Comparison of ENCODE assay signal across 33 cellular contexts in the genomic region with DNA sequence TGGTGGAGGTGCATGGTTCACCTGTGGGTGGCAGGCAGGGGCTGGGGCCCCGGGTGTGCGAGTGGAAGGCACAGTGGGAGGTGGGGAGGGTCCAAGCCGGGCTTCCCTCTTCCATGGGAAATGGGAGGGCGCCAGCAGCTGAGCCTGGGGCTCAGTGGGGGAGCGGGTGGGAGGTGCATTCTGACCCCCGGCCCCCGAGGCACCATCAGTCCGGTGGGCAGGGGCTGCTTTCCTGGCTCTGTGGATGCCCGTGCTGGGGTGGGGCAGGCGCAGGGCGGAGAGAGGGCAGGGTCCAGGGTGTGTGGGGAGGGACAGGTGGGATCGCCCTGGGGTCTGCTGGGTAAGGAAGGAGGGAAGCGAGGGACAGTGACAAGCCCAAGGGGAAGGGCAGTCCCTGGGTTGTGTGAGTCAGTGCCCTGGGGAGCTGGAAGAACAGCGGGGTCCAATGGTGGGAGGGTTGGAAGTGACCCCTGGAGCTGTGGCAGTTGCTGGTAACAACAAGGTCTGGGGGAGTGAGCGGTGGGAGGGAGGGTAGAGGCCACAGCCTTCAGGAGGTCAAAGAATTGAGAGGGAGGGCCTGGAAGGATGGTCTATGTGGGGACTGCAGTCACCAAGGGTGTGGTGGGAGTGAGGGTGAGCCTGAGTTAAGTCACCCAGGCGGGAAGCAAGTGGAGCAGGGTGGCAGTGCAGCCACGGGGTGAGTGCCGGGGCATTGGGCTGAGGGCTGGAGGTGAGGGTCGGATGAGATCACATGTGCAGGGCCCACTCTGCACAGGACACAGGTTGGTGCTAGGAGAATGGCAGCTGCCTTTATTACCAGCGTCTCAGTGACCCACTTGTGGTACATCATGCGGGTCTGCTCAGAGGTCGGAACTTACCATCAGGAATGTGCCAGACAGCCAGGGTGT. TPM values are rescaled to one million over a fixed set of nuclear protein-coding genes. Genes with fewer than 3 reads are reported as not detected.
"Had no signal": no experiment of that assay in that cellular context is flagged by ENCODE, and none has a peak within 500 bp of the region (broad histone marks: within the 10 kb centered on the region; RNA-seq: fewer than 3 reads in every experiment).

No MANE protein-coding gene starts in this region.

- H3K4me1 Mint-ChIP-seq: activated naive CD4-positive, alpha-beta T cell treated with anti-CD3 and anti-CD28 coated beads, Interleukin-2, amount 10 ng/mL, durations not matched to agents 7 days and 5 days; activated naive CD8-positive, alpha-beta T cell treated with anti-CD3 and anti-CD28 coated beads, Interleukin-2, amount 10 ng/mL, durations not matched to agents 7 days and 5 days; immature natural killer cell had no signal

- ATAC-seq: activated CD4-positive, CD25-positive, alpha-beta regulatory T cell treated with anti-CD3 and anti-CD28 coated beads, Interleukin-2, amount 50 U/mL, for 24 hours; foreskin keratinocyte; heart left ventricle; naive thymus-derived CD4-positive, alpha-beta T cell; psoas muscle had no signal

- H3K36me3 Mint-ChIP-seq: activated naive CD4-positive, alpha-beta T cell treated with anti-CD3 and anti-CD28 coated beads, Interleukin-2, amount 10 ng/mL, durations not matched to agents 7 days and 5 days; activated naive CD8-positive, alpha-beta T cell treated with anti-CD3 and anti-CD28 coated beads, Interleukin-2, amount 10 ng/mL, durations not matched to agents 7 days and 5 days; immature natural killer cell; naive thymus-derived CD4-positive, alpha-beta T cell had no signal

- H3K27ac Mint-ChIP-seq: activated naive CD4-positive, alpha-beta T cell treated with anti-CD3 and anti-CD28 coated beads, Interleukin-2, amount 10 ng/mL, durations not matched to agents 7 days and 5 days; activated naive CD8-positive, alpha-beta T cell treated with anti-CD3 and anti-CD28 coated beads, Interleukin-2, amount 10 ng/mL, durations not matched to agents 7 days and 5 days; activated T-helper 1 cell treated with anti-CD3 and anti-CD28 coated beads, Interleukin-12 subunit alpha, Interleukin-12 subunit beta, Interleukin-2, Interleukin-4 antibody, amounts not matched to agents 30 ng/mL and 10 ng/mL and 1 ng/mL, durations not matched to agents 14 hours and 24 hours and 36 hours; stimulated activated naive CD8-positive, alpha-beta T cell treated with anti-CD3 and anti-CD28 coated beads, Interleukin-15, Interleukin-2, amounts not matched to agents 100 ng/mL and 50 ng/mL, for 24 hours; T-helper 2 cell treated with Interferon-gamma antibody and Interleukin-4, amounts not matched to agents 5 μg/mL and 100 μg/mL, for 36 hours had no signal

- DNase-seq: activated CD4-positive, alpha-beta T cell treated with anti-CD3 and anti-CD28 coated beads for 48 hours; activated CD4-positive, alpha-beta T cell treated with anti-CD3 and anti-CD28 coated beads, Interleukin-2, amount 50 U/mL, for 48 hours; activated CD8-positive, alpha-beta memory T cell treated with anti-CD3 and anti-CD28 coated beads, Interleukin-2, amount 50 U/mL, for 4 hours; activated effector memory CD4-positive, alpha-beta T cell treated with anti-CD3 and anti-CD28 coated beads, Interleukin-2, amount 50 U/mL, for 16 hours; activated naive CD4-positive, alpha-beta T cell treated with anti-CD3 and anti-CD28 coated beads, Interleukin-2, amount 10 ng/mL, durations not matched to agents 7 days and 5 days; activated naive CD8-positive, alpha-beta T cell treated with anti-CD3 and anti-CD28 coated beads, Interleukin-2, amount 10 ng/mL, durations not matched to agents 7 days and 5 days; activated T-cell treated with anti-CD3 and anti-CD28 coated beads, Interleukin-2, amount 50 U/mL, for 1 hour; brain microvascular endothelial cell; central memory CD4-positive, alpha-beta T cell; dermis blood vessel endothelial cell; effector CD4-positive, alpha-beta T cell; foreskin keratinocyte; heart left ventricle; hypothalamus; immature natural killer cell; kidney; midbrain; naive thymus-derived CD4-positive, alpha-beta T cell; nucleus accumbens; stimulated activated CD4-positive, alpha-beta T cell treated with anti-CD3 and anti-CD28 coated beads, Interleukin-15, amount 100 ng/mL, for 24 hours; stimulated activated CD4-positive, alpha-beta T cell treated with anti-CD3 and anti-CD28 coated beads, Interleukin-2, amount 100 ng/mL, for 24 hours; substantia nigra; T-helper 1 cell; upper lobe of left lung had no signal

- H3K9me3 Mint-ChIP-seq: activated naive CD4-positive, alpha-beta T cell treated with anti-CD3 and anti-CD28 coated beads, Interleukin-2, amount 10 ng/mL, durations not matched to agents 7 days and 5 days; activated naive CD8-positive, alpha-beta T cell treated with anti-CD3 and anti-CD28 coated beads, Interleukin-2, amount 10 ng/mL, durations not matched to agents 7 days and 5 days; activated T-helper 1 cell treated with anti-CD3 and anti-CD28 coated beads, Interleukin-12 subunit alpha, Interleukin-12 subunit beta, Interleukin-2, Interleukin-4 antibody, amounts not matched to agents 30 ng/mL and 10 ng/mL and 1 ng/mL, durations not matched to agents 14 hours and 24 hours and 36 hours; immature natural killer cell; naive thymus-derived CD4-positive, alpha-beta T cell; stimulated activated naive CD8-positive, alpha-beta T cell treated with anti-CD3 and anti-CD28 coated beads, Interleukin-15, Interleukin-2, amounts not matched to agents 100 ng/mL and 50 ng/mL, for 24 hours; T-helper 2 cell treated with Interferon-gamma antibody and Interleukin-4, amounts not matched to agents 5 μg/mL and 100 μg/mL, for 36 hours had no signal

- H3K4me3 ChIP-seq: esophagus muscularis mucosa, heart left ventricle, psoas muscle, smooth muscle cell, upper lobe of left lung, vagina had no signal

- H3K27me3 ChIP-seq: vagina had no signal

- H3K4me3 Mint-ChIP-seq: activated naive CD4-positive, alpha-beta T cell treated with anti-CD3 and anti-CD28 coated beads, Interleukin-2, amount 10 ng/mL, durations not matched to agents 7 days and 5 days; activated naive CD8-positive, alpha-beta T cell treated with anti-CD3 and anti-CD28 coated beads, Interleukin-2, amount 10 ng/mL, durations not matched to agents 7 days and 5 days; activated T-helper 1 cell treated with anti-CD3 and anti-CD28 coated beads, Interleukin-12 subunit alpha, Interleukin-12 subunit beta, Interleukin-2, Interleukin-4 antibody, amounts not matched to agents 30 ng/mL and 10 ng/mL and 1 ng/mL, durations not matched to agents 14 hours and 24 hours and 36 hours; immature natural killer cell; naive thymus-derived CD4-positive, alpha-beta T cell; stimulated activated naive CD8-positive, alpha-beta T cell treated with anti-CD3 and anti-CD28 coated beads, Interleukin-15, Interleukin-2, amounts not matched to agents 100 ng/mL and 50 ng/mL, for 24 hours; T-helper 2 cell treated with Interferon-gamma antibody and Interleukin-4, amounts not matched to agents 5 μg/mL and 100 μg/mL, for 36 hours had no signal

- H3K36me3 ChIP-seq: brain microvascular endothelial cell, esophagus muscularis mucosa, heart left ventricle, upper lobe of left lung, vagina had no signal

RNA-seq across cellular contexts. Expression of a gene that starts 29.6 kb away (rescaled TPM):
- total RNA-seq: activated CD8-positive, alpha-beta memory T cell treated with anti-CD3 and anti-CD28 coated beads for 36 hours; activated naive CD8-positive, alpha-beta T cell treated with anti-CD3 and anti-CD28 coated beads, Interleukin-2, amount 10 ng/mL, durations not matched to agents 7 days and 5 days; activated T-helper 1 cell treated with anti-CD3 and anti-CD28 coated beads, Interleukin-12 subunit alpha, Interleukin-12 subunit beta, Interleukin-2, Interleukin-4 antibody, amounts not matched to agents 30 ng/mL and 10 ng/mL and 1 ng/mL, durations not matched to agents 14 hours and 24 hours and 36 hours; dermis blood vessel endothelial cell; esophagus muscularis mucosa; foreskin keratinocyte; heart left ventricle; kidney; psoas muscle; smooth muscle cell had no signal
